ENCODE assay signal across 1 cellular context in the genomic region with DNA sequence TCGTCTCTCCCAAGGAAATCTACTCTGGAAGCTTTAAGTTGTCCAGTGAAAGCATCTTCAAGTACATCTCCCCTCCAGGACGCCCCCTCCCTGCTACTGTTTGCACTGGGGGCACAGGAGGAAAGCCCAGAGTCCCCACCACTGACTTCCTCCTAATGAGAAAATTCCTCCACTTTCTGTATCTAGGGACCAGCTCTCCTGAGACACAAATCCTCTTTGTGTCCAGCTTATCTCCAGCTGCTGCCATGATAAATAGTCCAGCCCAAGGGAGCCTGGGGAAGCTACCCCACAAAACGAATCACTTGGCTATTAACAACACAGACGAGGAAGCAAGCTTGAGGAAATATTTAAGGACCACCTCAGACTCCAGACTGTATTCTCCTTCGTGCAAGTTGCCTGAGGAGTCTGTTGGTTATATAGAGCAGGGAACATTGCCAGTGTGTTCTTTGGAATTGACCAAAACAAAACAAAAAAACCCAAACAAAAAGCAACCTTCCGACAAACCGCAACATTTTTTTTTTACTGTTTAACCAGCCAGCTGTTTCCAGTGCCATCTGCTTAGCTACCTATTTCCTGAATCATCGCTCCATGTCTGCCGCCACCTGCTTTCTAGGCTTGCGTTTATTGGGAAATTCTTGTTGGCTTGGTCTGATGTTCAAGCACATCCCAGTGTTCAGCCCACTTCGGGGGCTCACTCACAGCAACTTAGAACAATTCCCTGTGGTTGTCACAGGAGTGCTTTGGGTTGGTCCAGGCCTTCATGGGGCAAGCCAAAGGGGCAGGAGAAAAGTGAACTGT.
TF ChIP-seq lines count a peak whose summit lies in the region.

No MANE protein-coding gene starts in this region.

TF ChIP-seq in K562, 482 proteins besides CTCF, POLR2A, EP300 and RAD21:
- TF ChIP-seq MCM2 (IDR thresholded peaks at IDR 0.05; ENCODE audit: low read depth): no peak
- TF ChIP-seq ZNF707 (CRISPR knock-in tag; conservative IDR thresholded peaks at IDR 0.05): no peak
- TF ChIP-seq DIDO1 (tag; IDR thresholded peaks at IDR 0.05; ENCODE audit: low read depth): no peak
- TF ChIP-seq TCF3 (CRISPR knock-in tag; IDR thresholded peaks at IDR 0.05): peak; percentile 20; the same call in 1 of the 2 replicates
- no peak for TF ChIP-seq HNRNPUL1 (IDR thresholded peaks at IDR 0.05; ENCODE audit: low read length)
- no peak for TF ChIP-seq ETV5 (CRISPR knock-in tag; IDR thresholded peaks at IDR 0.05; ENCODE audit: low read depth)
- TF ChIP-seq, protein P1, sequence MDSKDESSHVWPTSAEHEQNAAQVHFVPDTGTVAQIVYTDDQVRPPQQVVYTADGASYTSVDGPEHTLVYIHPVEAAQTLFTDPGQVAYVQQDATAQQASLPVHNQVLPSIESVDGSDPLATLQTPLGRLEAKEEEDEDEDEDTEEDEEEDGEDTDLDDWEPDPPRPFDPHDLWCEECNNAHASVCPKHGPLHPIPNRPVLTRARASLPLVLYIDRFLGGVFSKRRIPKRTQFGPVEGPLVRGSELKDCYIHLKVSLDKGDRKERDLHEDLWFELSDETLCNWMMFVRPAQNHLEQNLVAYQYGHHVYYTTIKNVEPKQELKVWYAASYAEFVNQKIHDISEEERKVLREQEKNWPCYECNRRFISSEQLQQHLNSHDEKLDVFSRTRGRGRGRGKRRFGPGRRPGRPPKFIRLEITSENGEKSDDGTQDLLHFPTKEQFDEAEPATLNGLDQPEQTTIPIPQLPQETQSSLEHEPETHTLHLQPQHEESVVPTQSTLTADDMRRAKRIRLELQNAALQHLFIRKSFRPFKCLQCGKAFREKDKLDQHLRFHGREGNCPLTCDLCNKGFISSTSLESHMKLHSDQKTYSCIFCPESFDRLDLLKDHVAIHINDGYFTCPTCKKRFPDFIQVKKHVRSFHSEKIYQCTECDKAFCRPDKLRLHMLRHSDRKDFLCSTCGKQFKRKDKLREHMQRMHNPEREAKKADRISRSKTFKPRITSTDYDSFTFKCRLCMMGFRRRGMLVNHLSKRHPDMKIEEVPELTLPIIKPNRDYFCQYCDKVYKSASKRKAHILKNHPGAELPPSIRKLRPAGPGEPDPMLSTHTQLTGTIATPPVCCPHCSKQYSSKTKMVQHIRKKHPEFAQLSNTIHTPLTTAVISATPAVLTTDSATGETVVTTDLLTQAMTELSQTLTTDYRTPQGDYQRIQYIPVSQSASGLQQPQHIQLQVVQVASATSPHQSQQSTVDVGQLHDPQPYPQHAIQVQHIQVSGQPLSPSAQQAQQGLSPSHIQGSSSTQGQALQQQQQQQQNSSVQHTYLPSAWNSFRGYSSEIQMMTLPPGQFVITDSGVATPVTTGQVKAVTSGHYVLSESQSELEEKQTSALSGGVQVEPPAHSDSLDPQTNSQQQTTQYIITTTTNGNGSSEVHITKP (IDR thresholded peaks at IDR 0.05; ENCODE audit: partially characterized antibody): no peak
- no peak for TF ChIP-seq RHOXF2B (CRISPR knock-in tag; conservative IDR thresholded peaks at IDR 0.05)
- 0 out of 2 replicates have a peak, but pooled peaks have one; percentile 25 for TF ChIP-seq ZNF589 (CRISPR knock-in tag; IDR thresholded peaks at IDR 0.05; ENCODE audit: low read depth)
- TF ChIP-seq, protein P2, sequence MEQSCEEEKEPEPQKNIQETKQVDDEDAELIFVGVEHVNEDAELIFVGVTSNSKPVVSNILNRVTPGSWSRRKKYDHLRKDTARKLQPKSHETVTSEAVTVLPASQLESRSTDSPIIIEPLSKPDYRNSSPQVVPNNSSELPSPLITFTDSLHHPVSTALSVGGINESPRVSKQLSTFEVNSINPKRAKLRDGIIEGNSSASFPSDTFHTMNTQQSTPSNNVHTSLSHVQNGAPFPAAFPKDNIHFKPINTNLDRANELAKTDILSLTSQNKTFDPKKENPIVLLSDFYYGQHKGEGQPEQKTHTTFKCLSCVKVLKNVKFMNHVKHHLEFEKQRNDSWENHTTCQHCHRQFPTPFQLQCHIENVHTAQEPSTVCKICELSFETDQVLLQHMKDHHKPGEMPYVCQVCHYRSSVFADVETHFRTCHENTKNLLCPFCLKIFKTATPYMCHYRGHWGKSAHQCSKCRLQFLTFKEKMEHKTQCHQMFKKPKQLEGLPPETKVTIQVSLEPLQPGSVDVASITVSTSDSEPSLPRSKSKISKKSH (CRISPR knock-in tag; IDR thresholded peaks at IDR 0.05): no peak
- 0 out of 2 replicates have a peak, but pooled peaks have one; percentile 9 for TF ChIP-seq SPI1 (IDR thresholded peaks at IDR 0.05; ENCODE audit: borderline replicate concordance, low read depth, low read length)
- TF ChIP-seq MYNN (IDR thresholded peaks at IDR 0.05): no peak
- TF ChIP-seq MYNN (CRISPR knock-in tag; IDR thresholded peaks at IDR 0.05): no peak
- TF ChIP-seq, protein P3, sequence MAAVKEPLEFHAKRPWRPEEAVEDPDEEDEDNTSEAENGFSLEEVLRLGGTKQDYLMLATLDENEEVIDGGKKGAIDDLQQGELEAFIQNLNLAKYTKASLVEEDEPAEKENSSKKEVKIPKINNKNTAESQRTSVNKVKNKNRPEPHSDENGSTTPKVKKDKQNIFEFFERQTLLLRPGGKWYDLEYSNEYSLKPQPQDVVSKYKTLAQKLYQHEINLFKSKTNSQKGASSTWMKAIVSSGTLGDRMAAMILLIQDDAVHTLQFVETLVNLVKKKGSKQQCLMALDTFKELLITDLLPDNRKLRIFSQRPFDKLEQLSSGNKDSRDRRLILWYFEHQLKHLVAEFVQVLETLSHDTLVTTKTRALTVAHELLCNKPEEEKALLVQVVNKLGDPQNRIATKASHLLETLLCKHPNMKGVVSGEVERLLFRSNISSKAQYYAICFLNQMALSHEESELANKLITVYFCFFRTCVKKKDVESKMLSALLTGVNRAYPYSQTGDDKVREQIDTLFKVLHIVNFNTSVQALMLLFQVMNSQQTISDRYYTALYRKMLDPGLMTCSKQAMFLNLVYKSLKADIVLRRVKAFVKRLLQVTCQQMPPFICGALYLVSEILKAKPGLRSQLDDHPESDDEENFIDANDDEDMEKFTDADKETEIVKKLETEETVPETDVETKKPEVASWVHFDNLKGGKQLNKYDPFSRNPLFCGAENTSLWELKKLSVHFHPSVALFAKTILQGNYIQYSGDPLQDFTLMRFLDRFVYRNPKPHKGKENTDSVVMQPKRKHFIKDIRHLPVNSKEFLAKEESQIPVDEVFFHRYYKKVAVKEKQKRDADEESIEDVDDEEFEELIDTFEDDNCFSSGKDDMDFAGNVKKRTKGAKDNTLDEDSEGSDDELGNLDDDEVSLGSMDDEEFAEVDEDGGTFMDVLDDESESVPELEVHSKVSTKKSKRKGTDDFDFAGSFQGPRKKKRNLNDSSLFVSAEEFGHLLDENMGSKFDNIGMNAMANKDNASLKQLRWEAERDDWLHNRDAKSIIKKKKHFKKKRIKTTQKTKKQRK (IDR thresholded peaks at IDR 0.05; ENCODE audit: borderline replicate concordance, low read depth, low read length): no peak
- no peak for TF ChIP-seq ZZZ3 (IDR thresholded peaks at IDR 0.05)
- no peak for TF ChIP-seq HNRNPLL (IDR thresholded peaks at IDR 0.05; ENCODE audit: low read depth, low read length, poor library complexity, severe bottlenecking)
- no peak for TF ChIP-seq MEF2D (tag; conservative IDR thresholded peaks at IDR 0.05; ENCODE audit: low read depth)
- no peak for TF ChIP-seq HEY1 (CRISPR knock-in tag; IDR thresholded peaks at IDR 0.05; ENCODE audit: borderline replicate concordance)
- TF ChIP-seq ZNF76 (CRISPR knock-in tag; IDR thresholded peaks at IDR 0.05; ENCODE audit: borderline replicate concordance): no peak
- no peak for TF ChIP-seq POLR2H (tag; IDR thresholded peaks at IDR 0.05; ENCODE audit: low read depth)
- TF ChIP-seq ZNF175 (CRISPR knock-in tag; IDR thresholded peaks at IDR 0.05; ENCODE audit: low read depth): 0 out of 2 replicates have a peak, but pooled peaks have one; percentile 30
- TF ChIP-seq, protein P4, sequence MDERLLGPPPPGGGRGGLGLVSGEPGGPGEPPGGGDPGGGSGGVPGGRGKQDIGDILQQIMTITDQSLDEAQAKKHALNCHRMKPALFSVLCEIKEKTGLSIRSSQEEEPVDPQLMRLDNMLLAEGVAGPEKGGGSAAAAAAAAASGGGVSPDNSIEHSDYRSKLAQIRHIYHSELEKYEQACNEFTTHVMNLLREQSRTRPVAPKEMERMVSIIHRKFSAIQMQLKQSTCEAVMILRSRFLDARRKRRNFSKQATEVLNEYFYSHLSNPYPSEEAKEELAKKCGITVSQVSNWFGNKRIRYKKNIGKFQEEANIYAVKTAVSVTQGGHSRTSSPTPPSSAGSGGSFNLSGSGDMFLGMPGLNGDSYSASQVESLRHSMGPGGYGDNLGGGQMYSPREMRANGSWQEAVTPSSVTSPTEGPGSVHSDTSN (CRISPR knock-in tag; IDR thresholded peaks at IDR 0.05; ENCODE audit: low read depth): no peak
- TF ChIP-seq, protein P4 (tag; conservative IDR thresholded peaks at IDR 0.05; ENCODE audit: low read depth): peak; percentile 50; the same call in 1 of the 2 replicates
- peak; percentile 66 for TF ChIP-seq MEIS2 (IDR thresholded peaks at IDR 0.05; ENCODE audit: partially characterized antibody)
- TF ChIP-seq, protein P5, sequence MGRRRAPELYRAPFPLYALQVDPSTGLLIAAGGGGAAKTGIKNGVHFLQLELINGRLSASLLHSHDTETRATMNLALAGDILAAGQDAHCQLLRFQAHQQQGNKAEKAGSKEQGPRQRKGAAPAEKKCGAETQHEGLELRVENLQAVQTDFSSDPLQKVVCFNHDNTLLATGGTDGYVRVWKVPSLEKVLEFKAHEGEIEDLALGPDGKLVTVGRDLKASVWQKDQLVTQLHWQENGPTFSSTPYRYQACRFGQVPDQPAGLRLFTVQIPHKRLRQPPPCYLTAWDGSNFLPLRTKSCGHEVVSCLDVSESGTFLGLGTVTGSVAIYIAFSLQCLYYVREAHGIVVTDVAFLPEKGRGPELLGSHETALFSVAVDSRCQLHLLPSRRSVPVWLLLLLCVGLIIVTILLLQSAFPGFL (CRISPR knock-in tag; IDR thresholded peaks at IDR 0.05): no peak
- TF ChIP-seq, protein P6, sequence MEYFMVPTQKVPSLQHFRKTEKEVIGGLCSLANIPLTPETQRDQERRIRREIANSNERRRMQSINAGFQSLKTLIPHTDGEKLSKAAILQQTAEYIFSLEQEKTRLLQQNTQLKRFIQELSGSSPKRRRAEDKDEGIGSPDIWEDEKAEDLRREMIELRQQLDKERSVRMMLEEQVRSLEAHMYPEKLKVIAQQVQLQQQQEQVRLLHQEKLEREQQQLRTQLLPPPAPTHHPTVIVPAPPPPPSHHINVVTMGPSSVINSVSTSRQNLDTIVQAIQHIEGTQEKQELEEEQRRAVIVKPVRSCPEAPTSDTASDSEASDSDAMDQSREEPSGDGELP (CRISPR knock-in tag; IDR thresholded peaks at IDR 0.05; ENCODE audit: borderline replicate concordance): 0 out of 2 replicates have a peak, but pooled peaks have one; percentile 39
- TF ChIP-seq, protein P7, sequence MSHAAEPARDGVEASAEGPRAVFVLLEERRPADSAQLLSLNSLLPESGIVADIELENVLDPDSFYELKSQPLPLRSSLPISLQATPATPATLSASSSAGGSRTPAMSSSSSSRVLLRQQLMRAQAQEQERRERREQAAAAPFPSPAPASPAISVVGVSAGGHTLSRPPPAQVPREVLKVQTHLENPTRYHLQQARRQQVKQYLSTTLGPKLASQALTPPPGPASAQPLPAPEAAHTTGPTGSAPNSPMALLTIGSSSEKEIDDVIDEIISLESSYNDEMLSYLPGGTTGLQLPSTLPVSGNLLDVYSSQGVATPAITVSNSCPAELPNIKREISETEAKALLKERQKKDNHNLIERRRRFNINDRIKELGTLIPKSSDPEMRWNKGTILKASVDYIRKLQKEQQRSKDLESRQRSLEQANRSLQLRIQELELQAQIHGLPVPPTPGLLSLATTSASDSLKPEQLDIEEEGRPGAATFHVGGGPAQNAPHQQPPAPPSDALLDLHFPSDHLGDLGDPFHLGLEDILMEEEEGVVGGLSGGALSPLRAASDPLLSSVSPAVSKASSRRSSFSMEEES (CRISPR knock-in tag; IDR thresholded peaks at IDR 0.05): no peak
- TF ChIP-seq ZNF121 (CRISPR knock-in tag; conservative IDR thresholded peaks at IDR 0.05): no peak
- no peak for TF ChIP-seq RB1 (IDR thresholded peaks at IDR 0.05; ENCODE audit: low read depth)
- TF ChIP-seq HNRNPL (IDR thresholded peaks at IDR 0.05; ENCODE audit: low read depth, low read length): no peak
- peak; percentile 38; the same call in 1 of the 2 replicates for TF ChIP-seq CTBP1 (IDR thresholded peaks at IDR 0.05; ENCODE audit: borderline replicate concordance)
- no peak for TF ChIP-seq GTF2E2 (tag; IDR thresholded peaks at IDR 0.05)
- TF ChIP-seq RAD51 (IDR thresholded peaks at IDR 0.05; ENCODE audit: borderline replicate concordance, low read depth): no peak
- TF ChIP-seq BRD4 (IDR thresholded peaks at IDR 0.05): no peak
- no peak for TF ChIP-seq NCOA4 (IDR thresholded peaks at IDR 0.05; ENCODE audit: partially characterized antibody)
- TF ChIP-seq, protein P8, sequence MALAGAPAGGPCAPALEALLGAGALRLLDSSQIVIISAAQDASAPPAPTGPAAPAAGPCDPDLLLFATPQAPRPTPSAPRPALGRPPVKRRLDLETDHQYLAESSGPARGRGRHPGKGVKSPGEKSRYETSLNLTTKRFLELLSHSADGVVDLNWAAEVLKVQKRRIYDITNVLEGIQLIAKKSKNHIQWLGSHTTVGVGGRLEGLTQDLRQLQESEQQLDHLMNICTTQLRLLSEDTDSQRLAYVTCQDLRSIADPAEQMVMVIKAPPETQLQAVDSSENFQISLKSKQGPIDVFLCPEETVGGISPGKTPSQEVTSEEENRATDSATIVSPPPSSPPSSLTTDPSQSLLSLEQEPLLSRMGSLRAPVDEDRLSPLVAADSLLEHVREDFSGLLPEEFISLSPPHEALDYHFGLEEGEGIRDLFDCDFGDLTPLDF (CRISPR knock-in tag; IDR thresholded peaks at IDR 0.05): no peak
- TF ChIP-seq ZNF668 (CRISPR knock-in tag; IDR thresholded peaks at IDR 0.05): no peak
- no peak for TF ChIP-seq ZBTB8A (IDR thresholded peaks at IDR 0.05; ENCODE audit: partially characterized antibody)
